ENCODE assay signal across 31 cellular contexts in genomic region chr4:106551724-106552123, GRCh38.
"Had no signal": no experiment of that assay in that cellular context is flagged by ENCODE, and none has a peak within 500 bp of the region (broad histone marks: within the 10 kb centered on the region; RNA-seq: fewer than 3 reads in every experiment).

No MANE protein-coding gene starts in this region.

- H3K9me3 Mint-ChIP-seq: activated CD4-positive, alpha-beta T cell treated with anti-CD3 and anti-CD28 coated beads, Interleukin-2, amount 10 ng/mL, durations not matched to agents 24 days and 14 days had no signal

- H3K4me1 ChIP-seq: adrenal gland, body of pancreas, breast epithelium had no signal

- ATAC-seq: activated CD8-positive, alpha-beta T cell treated with anti-CD3 and anti-CD28 coated beads for 36 hours; activated naive CD4-positive, alpha-beta T cell treated with anti-CD3 and anti-CD28 coated beads, Interleukin-2, amount 50 U/mL, for 72 hours; activated T-cell treated with anti-CD3 and anti-CD28 coated beads, Interleukin-2, amount 50 U/mL, for 4 hours; activated T-cell treated with anti-CD3 and anti-CD28 coated beads, Interleukin-2, amount 50 U/mL, for 72 hours; activated T-helper 17 cell treated with anti-CD3 and anti-CD28 coated beads, Interleukin-2, amount 50 U/mL, for 72 hours; body of pancreas; T-helper 17 cell had no signal

- H3K4me3 Mint-ChIP-seq: activated B cell treated with CpG ODN at 0.5 μM for 24 hours; activated CD4-positive, alpha-beta memory T cell treated with anti-CD3 and anti-CD28 coated beads for 36 hours; activated CD4-positive, alpha-beta T cell treated with anti-CD3 and anti-CD28 coated beads, Interleukin-2, amount 10 ng/mL, durations not matched to agents 24 days and 14 days; activated CD8-positive, alpha-beta T cell treated with anti-CD3 and anti-CD28 coated beads for 36 hours; activated naive CD4-positive, alpha-beta T cell treated with anti-CD3 and anti-CD28 coated beads for 36 hours; activated naive CD8-positive, alpha-beta T cell treated with anti-CD3 and anti-CD28 coated beads for 36 hours; activated T-cell treated with anti-CD3 and anti-CD28 coated beads, Interleukin-2, amount 50 U/mL, for 4 hours; activated T-cell treated with anti-CD3 and anti-CD28 coated beads, Interleukin-2, amount 50 U/mL, for 72 hours; activated T-helper 1 cell treated with anti-CD3 and anti-CD28 coated beads, Interleukin-12 subunit alpha, Interleukin-12 subunit beta, Interleukin-2, Interleukin-4 antibody, amounts not matched to agents 30 ng/mL and 10 ng/mL and 1 ng/mL, durations not matched to agents 14 hours and 24 hours and 36 hours; activated T-helper 17 cell treated with anti-CD3 and anti-CD28 coated beads, Interleukin-2, amount 50 U/mL, for 72 hours; T-helper 17 cell had no signal

- H3K27ac ChIP-seq: adrenal gland, body of pancreas, brain microvascular endothelial cell, breast epithelium, VCaP had no signal

- H3K27ac Mint-ChIP-seq: activated B cell treated with CpG ODN at 0.5 μM for 24 hours; activated CD4-positive, alpha-beta memory T cell treated with anti-CD3 and anti-CD28 coated beads for 36 hours; activated CD4-positive, alpha-beta T cell treated with anti-CD3 and anti-CD28 coated beads, Interleukin-2, amount 10 ng/mL, durations not matched to agents 24 days and 14 days; activated CD8-positive, alpha-beta T cell treated with anti-CD3 and anti-CD28 coated beads for 36 hours; activated naive CD4-positive, alpha-beta T cell treated with anti-CD3 and anti-CD28 coated beads for 36 hours; activated naive CD4-positive, alpha-beta T cell treated with anti-CD3 and anti-CD28 coated beads, Interleukin-2, amount 50 U/mL, for 72 hours; activated naive CD8-positive, alpha-beta T cell treated with anti-CD3 and anti-CD28 coated beads for 36 hours; activated T-cell treated with anti-CD3 and anti-CD28 coated beads, Interleukin-2, amount 50 U/mL, for 72 hours; activated T-helper 1 cell treated with anti-CD3 and anti-CD28 coated beads, Interleukin-12 subunit alpha, Interleukin-12 subunit beta, Interleukin-2, Interleukin-4 antibody, amounts not matched to agents 30 ng/mL and 10 ng/mL and 1 ng/mL, durations not matched to agents 14 hours and 24 hours and 36 hours; activated T-helper 17 cell treated with anti-CD3 and anti-CD28 coated beads, Interleukin-2, amount 50 U/mL, for 72 hours; T-helper 17 cell had no signal

- H3K36me3 ChIP-seq: adrenal gland, brain microvascular endothelial cell, breast epithelium had no signal

- H3K4me3 ChIP-seq: adrenal gland, body of pancreas, breast epithelium had no signal

- H3K27me3 ChIP-seq: adrenal gland, body of pancreas, brain microvascular endothelial cell, breast epithelium had no signal

- H3K27me3 Mint-ChIP-seq: activated B cell treated with CpG ODN at 0.5 μM for 24 hours; activated CD4-positive, alpha-beta memory T cell treated with anti-CD3 and anti-CD28 coated beads for 36 hours; activated CD4-positive, alpha-beta T cell treated with anti-CD3 and anti-CD28 coated beads, Interleukin-2, amount 10 ng/mL, durations not matched to agents 24 days and 14 days; activated naive CD8-positive, alpha-beta T cell treated with anti-CD3 and anti-CD28 coated beads for 36 hours; T-helper 17 cell had no signal

- H3K9me3 ChIP-seq: adrenal gland, body of pancreas, breast epithelium had no signal

- H3K36me3 Mint-ChIP-seq: activated CD4-positive, alpha-beta memory T cell treated with anti-CD3 and anti-CD28 coated beads for 36 hours; activated naive CD4-positive, alpha-beta T cell treated with anti-CD3 and anti-CD28 coated beads, Interleukin-2, amount 50 U/mL, for 72 hours; activated naive CD8-positive, alpha-beta T cell treated with anti-CD3 and anti-CD28 coated beads for 36 hours had no signal

- H3K4me1 Mint-ChIP-seq: activated B cell treated with CpG ODN at 0.5 μM for 24 hours; activated CD4-positive, alpha-beta T cell treated with anti-CD3 and anti-CD28 coated beads, Interleukin-2, amount 10 ng/mL, durations not matched to agents 24 days and 14 days; activated naive CD8-positive, alpha-beta T cell treated with anti-CD3 and anti-CD28 coated beads for 36 hours; activated T-helper 17 cell treated with anti-CD3 and anti-CD28 coated beads, Interleukin-2, amount 50 U/mL, for 72 hours; T-helper 17 cell had no signal

- DNase-seq: activated B cell treated with CpG ODN at 0.5 μM for 24 hours; activated CD4-positive, alpha-beta memory T cell treated with anti-CD3 and anti-CD28 coated beads for 36 hours; activated CD4-positive, alpha-beta T cell treated with anti-CD3 and anti-CD28 coated beads for 4 hours; activated CD4-positive, alpha-beta T cell treated with anti-CD3 and anti-CD28 coated beads, Interleukin-2, amount 10 ng/mL, durations not matched to agents 24 days and 14 days; activated CD4-positive, alpha-beta T cell treated with anti-CD3 and anti-CD28 coated beads, Interleukin-2, amount 50 U/mL, for 1 hour; activated CD4-positive, alpha-beta T cell treated with anti-CD3 and anti-CD28 coated beads, Interleukin-2, amount 50 U/mL, for 4 hours; activated CD4-positive, CD25-positive, alpha-beta regulatory T cell treated with anti-CD3 and anti-CD28 coated beads, Interleukin-2, amount 50 U/mL, for 72 hours; activated CD8-positive, alpha-beta memory T cell treated with anti-CD3 and anti-CD28 coated beads, Interleukin-2, amount 50 U/mL, for 4 hours; activated CD8-positive, alpha-beta T cell treated with anti-CD3 and anti-CD28 coated beads for 36 hours; activated effector memory CD4-positive, alpha-beta T cell treated with anti-CD3 and anti-CD28 coated beads, Interleukin-2, amount 50 U/mL, for 16 hours; activated gamma-delta T cell treated with Interleukin-2 at 50 U/mL for 16 hours; activated naive CD4-positive, alpha-beta T cell; activated naive CD4-positive, alpha-beta T cell treated with anti-CD3 and anti-CD28 coated beads for 36 hours; activated naive CD4-positive, alpha-beta T cell treated with anti-CD3 and anti-CD28 coated beads, Interleukin-2, amount 50 U/mL, for 16 hours; activated naive CD8-positive, alpha-beta T cell treated with anti-CD3 and anti-CD28 coated beads for 36 hours; activated T-cell treated with anti-CD3 and anti-CD28 coated beads for 4 hours; activated T-cell treated with anti-CD3 and anti-CD28 coated beads, Interleukin-2, amount 50 U/mL, for 1 hour; activated T-cell treated with anti-CD3 and anti-CD28 coated beads, Interleukin-2, amount 50 U/mL, for 4 hours; activated T-cell treated with anti-CD3 and anti-CD28 coated beads, Interleukin-2, amount 50 U/mL, for 72 hours; adrenal gland; amniotic stem cell; aorta; body of pancreas; brain microvascular endothelial cell; central memory CD4-positive, alpha-beta T cell; T-helper 17 cell had no signal
